ENCODE assay signal across 1 cellular context in the genomic region with DNA sequence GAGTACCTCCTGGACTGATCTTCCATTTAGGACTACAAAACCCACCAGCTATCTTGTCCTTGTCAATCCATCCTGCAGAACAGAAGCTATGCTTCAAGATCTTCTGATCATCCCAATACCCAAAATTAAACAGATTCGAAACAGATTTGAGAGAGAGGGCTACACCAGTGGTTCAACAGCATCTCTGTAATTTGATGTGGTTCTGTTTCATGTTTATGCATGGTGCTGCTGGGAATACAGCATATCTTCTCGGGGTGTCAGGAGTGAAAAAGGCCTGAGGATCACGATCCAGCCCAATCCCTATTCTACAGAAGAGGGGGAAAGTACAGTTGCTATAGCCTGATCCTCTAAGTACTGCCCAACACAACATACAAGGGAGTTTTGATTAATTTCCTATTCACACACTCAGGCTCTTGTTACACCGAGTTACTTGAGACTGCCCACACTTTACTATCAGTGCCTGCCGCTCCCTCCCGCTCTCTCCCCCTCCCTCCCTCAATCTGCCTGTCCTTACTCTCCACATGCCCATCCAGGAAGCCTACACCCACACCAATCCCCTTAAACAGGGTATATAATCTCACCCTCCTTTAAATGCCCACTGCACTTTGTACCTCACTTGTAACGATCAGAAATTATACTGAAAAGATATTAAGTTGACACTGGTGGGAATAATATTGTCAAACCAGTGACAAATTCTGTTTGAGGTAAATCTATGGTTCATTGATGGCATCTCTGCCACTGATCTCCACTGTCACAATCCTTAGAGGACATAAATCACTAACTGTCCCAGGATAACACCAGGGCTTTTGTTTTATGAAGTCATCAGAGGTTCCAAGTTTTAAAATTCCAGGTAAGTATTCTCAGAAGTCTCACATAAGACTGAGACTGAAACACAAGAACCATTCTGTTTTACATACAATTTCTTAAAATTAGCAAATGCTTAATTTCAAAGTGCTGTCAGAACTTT.
TF ChIP-seq lines count a peak whose summit lies in the region.

No MANE protein-coding gene starts in this region.

TF ChIP-seq in K562, 482 proteins besides CTCF, POLR2A, EP300 and RAD21 (continued from another document):
- peak; percentile 48; the same call in 1 of the 2 replicates for TF ChIP-seq ZNF444 (CRISPR knock-in tag; IDR thresholded peaks at IDR 0.05)
- TF ChIP-seq NFXL1 (CRISPR knock-in tag; IDR thresholded peaks at IDR 0.05) = 0 out of 2 replicates have a peak, but pooled peaks have one; percentile 20
- peak; percentile 92 for TF ChIP-seq PKNOX1 (IDR thresholded peaks at IDR 0.05)
- TF ChIP-seq, protein P1, sequence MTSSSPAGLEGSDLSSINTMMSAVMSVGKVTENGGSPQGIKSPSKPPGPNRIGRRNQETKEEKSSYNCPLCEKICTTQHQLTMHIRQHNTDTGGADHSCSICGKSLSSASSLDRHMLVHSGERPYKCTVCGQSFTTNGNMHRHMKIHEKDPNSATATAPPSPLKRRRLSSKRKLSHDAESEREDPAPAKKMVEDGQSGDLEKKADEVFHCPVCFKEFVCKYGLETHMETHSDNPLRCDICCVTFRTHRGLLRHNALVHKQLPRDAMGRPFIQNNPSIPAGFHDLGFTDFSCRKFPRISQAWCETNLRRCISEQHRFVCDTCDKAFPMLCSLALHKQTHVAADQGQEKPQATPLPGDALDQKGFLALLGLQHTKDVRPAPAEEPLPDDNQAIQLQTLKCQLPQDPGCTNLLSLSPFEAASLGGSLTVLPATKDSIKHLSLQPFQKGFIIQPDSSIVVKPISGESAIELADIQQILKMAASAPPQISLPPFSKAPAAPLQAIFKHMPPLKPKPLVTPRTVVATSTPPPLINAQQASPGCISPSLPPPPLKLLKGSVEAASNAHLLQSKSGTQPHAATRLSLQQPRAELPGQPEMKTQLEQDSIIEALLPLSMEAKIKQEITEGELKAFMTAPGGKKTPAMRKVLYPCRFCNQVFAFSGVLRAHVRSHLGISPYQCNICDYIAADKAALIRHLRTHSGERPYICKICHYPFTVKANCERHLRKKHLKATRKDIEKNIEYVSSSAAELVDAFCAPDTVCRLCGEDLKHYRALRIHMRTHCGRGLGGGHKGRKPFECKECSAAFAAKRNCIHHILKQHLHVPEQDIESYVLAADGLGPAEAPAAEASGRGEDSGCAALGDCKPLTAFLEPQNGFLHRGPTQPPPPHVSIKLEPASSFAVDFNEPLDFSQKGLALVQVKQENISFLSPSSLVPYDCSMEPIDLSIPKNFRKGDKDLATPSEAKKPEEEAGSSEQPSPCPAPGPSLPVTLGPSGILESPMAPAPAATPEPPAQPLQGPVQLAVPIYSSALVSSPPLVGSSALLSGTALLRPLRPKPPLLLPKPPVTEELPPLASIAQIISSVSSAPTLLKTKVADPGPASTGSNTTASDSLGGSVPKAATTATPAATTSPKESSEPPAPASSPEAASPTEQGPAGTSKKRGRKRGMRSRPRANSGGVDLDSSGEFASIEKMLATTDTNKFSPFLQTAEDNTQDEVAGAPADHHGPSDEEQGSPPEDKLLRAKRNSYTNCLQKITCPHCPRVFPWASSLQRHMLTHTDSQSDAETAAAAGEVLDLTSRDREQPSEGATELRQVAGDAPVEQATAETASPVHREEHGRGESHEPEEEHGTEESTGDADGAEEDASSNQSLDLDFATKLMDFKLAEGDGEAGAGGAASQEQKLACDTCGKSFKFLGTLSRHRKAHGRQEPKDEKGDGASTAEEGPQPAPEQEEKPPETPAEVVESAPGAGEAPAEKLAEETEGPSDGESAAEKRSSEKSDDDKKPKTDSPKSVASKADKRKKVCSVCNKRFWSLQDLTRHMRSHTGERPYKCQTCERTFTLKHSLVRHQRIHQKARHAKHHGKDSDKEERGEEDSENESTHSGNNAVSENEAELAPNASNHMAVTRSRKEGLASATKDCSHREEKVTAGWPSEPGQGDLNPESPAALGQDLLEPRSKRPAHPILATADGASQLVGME (CRISPR knock-in tag; IDR thresholded peaks at IDR 0.05) = no peak
- 0 out of 2 replicates have a peak, but pooled peaks have one; percentile 53 for TF ChIP-seq SREBF1 (IDR thresholded peaks at IDR 0.05; ENCODE audit: borderline replicate concordance, low read depth, low read length)
- peak; percentile 36; the same call in 1 of the 2 replicates for TF ChIP-seq MYC (IDR thresholded peaks at IDR 0.05; ENCODE audit: low read depth, low read length)
- no peak for TF ChIP-seq MYC (CRISPR knock-in tag; IDR thresholded peaks at IDR 0.05; ENCODE audit: borderline replicate concordance, low read depth)
- TF ChIP-seq, protein P2, sequence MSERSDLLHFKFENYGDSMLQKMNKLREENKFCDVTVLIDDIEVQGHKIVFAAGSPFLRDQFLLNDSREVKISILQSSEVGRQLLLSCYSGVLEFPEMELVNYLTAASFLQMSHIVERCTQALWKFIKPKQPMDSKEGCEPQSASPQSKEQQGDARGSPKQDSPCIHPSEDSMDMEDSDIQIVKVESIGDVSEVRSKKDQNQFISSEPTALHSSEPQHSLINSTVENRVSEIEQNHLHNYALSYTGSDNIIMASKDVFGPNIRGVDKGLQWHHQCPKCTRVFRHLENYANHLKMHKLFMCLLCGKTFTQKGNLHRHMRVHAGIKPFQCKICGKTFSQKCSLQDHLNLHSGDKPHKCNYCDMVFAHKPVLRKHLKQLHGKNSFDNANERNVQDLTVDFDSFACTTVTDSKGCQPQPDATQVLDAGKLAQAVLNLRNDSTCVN (CRISPR knock-in tag; IDR thresholded peaks at IDR 0.05) = peak; percentile 71; the same call in 1 of the 2 replicates
- TF ChIP-seq OTX1 (CRISPR knock-in tag; IDR thresholded peaks at IDR 0.05) = peak; percentile 40; the same call in 1 of the 2 replicates
- TF ChIP-seq MTF1 (CRISPR knock-in tag; IDR thresholded peaks at IDR 0.05; ENCODE audit: borderline replicate concordance) = no peak
- 0 out of 2 replicates have a peak, but pooled peaks have one; percentile 2 for TF ChIP-seq JUND (IDR thresholded peaks at IDR 0.05; ENCODE audit: borderline replicate concordance, low read depth, low read length)
- TF ChIP-seq JUND (tag; IDR thresholded peaks at IDR 0.05; ENCODE audit: borderline replicate concordance, low read depth, low read length) = no peak
- TF ChIP-seq, protein P3, sequence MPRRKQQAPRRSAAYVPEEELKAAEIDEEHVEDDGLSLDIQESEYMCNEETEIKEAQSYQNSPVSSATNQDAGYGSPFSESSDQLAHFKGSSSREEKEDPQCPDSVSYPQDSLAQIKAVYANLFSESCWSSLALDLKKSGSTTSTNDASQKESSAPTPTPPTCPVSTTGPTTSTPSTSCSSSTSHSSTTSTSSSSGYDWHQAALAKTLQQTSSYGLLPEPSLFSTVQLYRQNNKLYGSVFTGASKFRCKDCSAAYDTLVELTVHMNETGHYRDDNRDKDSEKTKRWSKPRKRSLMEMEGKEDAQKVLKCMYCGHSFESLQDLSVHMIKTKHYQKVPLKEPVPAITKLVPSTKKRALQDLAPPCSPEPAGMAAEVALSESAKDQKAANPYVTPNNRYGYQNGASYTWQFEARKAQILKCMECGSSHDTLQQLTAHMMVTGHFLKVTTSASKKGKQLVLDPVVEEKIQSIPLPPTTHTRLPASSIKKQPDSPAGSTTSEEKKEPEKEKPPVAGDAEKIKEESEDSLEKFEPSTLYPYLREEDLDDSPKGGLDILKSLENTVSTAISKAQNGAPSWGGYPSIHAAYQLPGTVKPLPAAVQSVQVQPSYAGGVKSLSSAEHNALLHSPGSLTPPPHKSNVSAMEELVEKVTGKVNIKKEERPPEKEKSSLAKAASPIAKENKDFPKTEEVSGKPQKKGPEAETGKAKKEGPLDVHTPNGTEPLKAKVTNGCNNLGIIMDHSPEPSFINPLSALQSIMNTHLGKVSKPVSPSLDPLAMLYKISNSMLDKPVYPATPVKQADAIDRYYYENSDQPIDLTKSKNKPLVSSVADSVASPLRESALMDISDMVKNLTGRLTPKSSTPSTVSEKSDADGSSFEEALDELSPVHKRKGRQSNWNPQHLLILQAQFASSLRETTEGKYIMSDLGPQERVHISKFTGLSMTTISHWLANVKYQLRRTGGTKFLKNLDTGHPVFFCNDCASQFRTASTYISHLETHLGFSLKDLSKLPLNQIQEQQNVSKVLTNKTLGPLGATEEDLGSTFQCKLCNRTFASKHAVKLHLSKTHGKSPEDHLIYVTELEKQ (CRISPR knock-in tag; IDR thresholded peaks at IDR 0.05) = no peak
- no peak for TF ChIP-seq CTBP1 (IDR thresholded peaks at IDR 0.05; ENCODE audit: borderline replicate concordance)
